ENCODE assay signal across 19 cellular contexts in the genomic region with DNA sequence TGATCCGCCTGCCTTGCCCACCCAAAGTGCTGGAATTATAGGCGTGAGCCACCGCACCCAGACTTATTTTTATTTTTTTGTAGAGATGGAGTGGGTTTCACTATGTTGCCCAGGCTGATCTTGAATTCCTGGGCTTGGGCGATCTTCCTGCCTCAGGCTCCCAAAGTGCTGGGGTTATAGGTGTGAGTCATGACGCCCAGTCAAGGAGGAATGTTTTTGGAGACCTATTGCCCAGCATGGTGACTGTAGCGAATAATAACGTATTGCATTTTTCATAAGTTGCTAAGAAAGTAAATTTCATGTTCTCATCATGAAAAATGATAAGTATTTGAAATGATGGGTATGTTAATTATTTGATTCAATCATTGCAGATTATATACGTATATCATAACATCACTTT. TPM values are rescaled to one million over a fixed set of nuclear protein-coding genes. Genes with fewer than 3 reads are reported as not detected.
DNase-seq lines count a peak whose midpoint lies in the region; ATAC-seq and TF ChIP-seq lines count a peak whose summit lies in the region.
"Had no signal": no experiment of that assay in that cellular context is flagged by ENCODE, and none has a peak within 500 bp of the region (broad histone marks: within the 10 kb centered on the region; RNA-seq: fewer than 3 reads in every experiment).

No MANE protein-coding gene starts in this region.

- H4K20me1 ChIP-seq in osteoblast (ENCODE audit: insufficient read depth, low read length): no peaks in the 10 kb centered on the region

- in situ Hi-C loops in astrocyte of the spinal cord (cut with HindIII; ENCODE audit: low sequenced_read_pairs): no loop called here

- no peaks in the 10 kb centered on the region for H3K27me3 ChIP-seq in osteoblast (ENCODE audit: insufficient read depth, low read length)
- H3K27me3 ChIP-seq: BLaER1 had no signal

- DNase-seq in EL (peak; percentile 93), M059J (ENCODE audit: low read depth) (peak; percentile 47), astrocyte of the spinal cord (ENCODE audit: low read depth, low spot score) (peak; percentile 41), osteoblast (ENCODE audit: insufficient read length, low spot score, missing footprints) (no peak), iPS-NIHi11 (ENCODE audit: low spot score) (no peak), COLO668 (lab: John Stamatoyannopoulos, UW; ENCODE audit: unreplicated experiment) (no peak), SIG-M5 treated with dmso at 0.1 percent for 504 hours (lab: John Stamatoyannopoulos, UW; ENCODE audit: unreplicated experiment) (no peak)
- DNase-seq: Calu3; CD4-positive, alpha-beta memory T cell; MV-4-11; NCI-H1694 treated with DMSO at 0.1 percent for 48 hours; NCI-H2107; NCI-H2227 treated with DMSO at 0.1 percent for 48 hours; NCI-H524; PC-9; SIG-M5 had no signal

- no peaks in the 10 kb centered on the region for H3K9me3 ChIP-seq in osteoblast (ENCODE audit: low read depth, low read length)
- H3K9me3 ChIP-seq: BLaER1 had no signal

- H2AFZ ChIP-seq in osteoblast (ENCODE audit: low read length): no peak overlapping the region
- H2AFZ ChIP-seq: PC-9 had no signal

- no peak for ATAC-seq in HG03139 (IDR thresholded peaks at IDR 0.05; ENCODE audit: unreplicated experiment)

- peaks cover 13% of the 10 kb centered on the region for H3K36me3 ChIP-seq in osteoblast (ENCODE audit: insufficient read depth, low read length)

- TF ChIP-seq CTCF in astrocyte of the spinal cord (IDR thresholded peaks at IDR 0.05; ENCODE audit: low read depth, low read length): no peak
- TF ChIP-seq CTCF in osteoblast (IDR thresholded peaks at IDR 0.05; ENCODE audit: extremely low read depth, low read depth, low read length): no peak

- peak overlapping the region; percentile 71 for H3K27ac ChIP-seq in osteoblast (ENCODE audit: low read depth, low read length)
- H3K27ac ChIP-seq: PC-9, RWPE1 had no signal

- H3K79me2 ChIP-seq in osteoblast (ENCODE audit: insufficient read depth, low read length): peaks cover 13% of the 10 kb centered on the region

- peaks cover 38% of the 10 kb centered on the region for H3K4me1 ChIP-seq in osteoblast (ENCODE audit: insufficient read depth, low read length)

- H3K4me3 ChIP-seq in astrocyte of the spinal cord (ENCODE audit: low read depth, low read length) (no peak overlapping the region), osteoblast (ENCODE audit: insufficient read depth, low read length) (no peak overlapping the region)
- H3K4me3 ChIP-seq: BLaER1, PC-9 had no signal

- peak overlapping the region; percentile 44 for H3K4me2 ChIP-seq in osteoblast (ENCODE audit: insufficient read depth, low read length)
- H3K4me2 ChIP-seq: PC-9 had no signal

RNA-seq across cellular contexts. Expression of a gene that starts 46.5 kb away (rescaled TPM):
- total RNA-seq in M059J (2014; rRNA removed; shearing (Covaris generic)): 12.3 and 16.5 TPM in 2 replicates
- total RNA-seq in osteoblast: 15.2 and 16.2 TPM in 2 replicates
- total RNA-seq: CD4-positive, alpha-beta memory T cell had no signal

Comparison
In these comparisons a context has a peak if more than half of its experiments do, and no peak if none do; other contexts are left out.
1. DNase-seq: peak in EL (single experiment), M059J (single experiment) and astrocyte of the spinal cord (single experiment); none in osteoblast (single experiment), iPS-NIHi11 (single experiment), COLO668 (single experiment) and SIG-M5 treated with dmso at 0.1 percent for 504 hours (single experiment).